ENCODE assay signal across 9 cellular contexts in the genomic region with DNA sequence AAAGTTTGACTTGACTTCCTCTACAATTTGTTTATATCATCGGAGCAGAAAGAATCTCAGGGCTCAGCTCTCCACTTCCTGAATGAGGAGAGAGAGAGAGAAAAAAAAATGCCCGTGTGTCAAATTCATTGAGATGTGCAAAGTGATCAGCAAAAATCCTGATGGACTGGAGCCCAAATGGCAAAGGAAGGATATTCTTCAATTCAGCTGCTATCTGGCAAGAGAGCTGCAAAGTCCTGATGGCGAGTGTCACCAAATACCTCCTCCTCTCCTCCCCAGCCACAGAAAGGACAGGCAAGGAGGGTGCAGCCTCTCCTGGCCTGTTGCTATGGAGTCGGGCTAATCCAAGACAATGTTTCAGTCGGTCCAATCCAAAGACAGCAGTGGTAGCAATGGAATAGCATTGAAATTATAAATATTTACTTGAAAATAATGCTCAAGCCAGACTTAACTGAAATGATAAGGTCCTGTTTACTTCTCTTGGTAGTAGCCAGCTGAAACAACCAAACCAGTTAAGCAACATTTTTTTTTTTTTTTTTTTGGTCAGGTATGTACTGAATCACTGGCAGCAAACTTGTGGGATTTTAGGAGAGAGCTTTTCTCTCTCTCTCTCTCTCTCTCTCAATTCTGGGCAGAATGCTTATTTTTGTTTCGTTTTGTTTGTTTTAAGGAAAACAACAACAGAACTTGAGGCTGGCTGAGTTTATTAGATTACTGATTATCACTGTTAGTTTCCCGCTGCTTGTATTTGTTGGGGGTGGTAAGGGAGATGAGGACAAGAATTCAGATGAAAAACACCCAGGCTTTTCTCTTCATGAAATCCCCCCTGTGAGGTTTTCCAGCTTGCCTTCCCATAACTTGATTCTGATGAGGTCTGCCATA.
A peak's percentile ranks its signal among the peaks of the same experiment; 100 is the strongest.
DNase-seq lines count a peak whose midpoint lies in the region; ATAC-seq, FAIRE-seq and TF ChIP-seq lines count a peak whose summit lies in the region.
"Had no signal": no experiment of that assay in that cellular context is flagged by ENCODE, and none has a peak within 500 bp of the region (broad histone marks: within the 10 kb centered on the region; RNA-seq: fewer than 3 reads in every experiment).

No MANE protein-coding gene starts in this region.

- no peaks in the 10 kb centered on the region for H3K36me3 ChIP-seq in uterus

- H3K4me1 ChIP-seq in A549 (peaks cover 64% of the 10 kb centered on the region), uterus (no peaks in the 10 kb centered on the region)

- H3K27ac Mint-ChIP-seq in mesothelial cell of epicardium: peak overlapping the region; percentile 99

- no peaks in the 10 kb centered on the region for H3K9me3 Mint-ChIP-seq in mesothelial cell of epicardium

- TF ChIP-seq EP300 in A549 (IDR thresholded peaks at IDR 0.05): no peak

- ATAC-seq in A549: peak; percentile 66 to 84
- no peak for ATAC-seq in GM19023 (IDR thresholded peaks at IDR 0.05; ENCODE audit: unreplicated experiment)

- no peaks in the 10 kb centered on the region for H3K27me3 ChIP-seq in uterus

- TF ChIP-seq RAD21 in A549 (conservative IDR thresholded peaks at IDR 0.05 in 1 of 2, IDR thresholded peaks at IDR 0.05 in 1 of 2): no peak; a peak in 1 of 5 replicates

- WGBS in A549 (ENCODE audit: missing lambda C conversion rate): 4% methylated on average over 7 of the region's 7 CpGs

- no peaks in the 10 kb centered on the region for H3K27me3 Mint-ChIP-seq in mesothelial cell of epicardium (ENCODE audit: low read depth)

- intact Hi-C loops in uterus (cut with DNase I; ENCODE audit: low total_unique reads): no loop called here

- TF ChIP-seq CTCF in A549 (IDR thresholded peaks at IDR 0.05): no peak
- TF ChIP-seq CTCF in mesothelial cell of epicardium (IDR thresholded peaks at IDR 0.05; ENCODE audit: unreplicated experiment): no peak
- TF ChIP-seq CTCF in uterus (IDR thresholded peaks at IDR 0.05): no peak

- FAIRE-seq in A549 (lab: Jason Lieb, UNC) (no peak), GM12891 (lab: Jason Lieb, UNC) (no peak)
- FAIRE-seq: islet of Langerhans had no signal

- CTCF ChIA-PET in A549 (lab: Yijun Ruan, JAX): interaction anchor here (0.6 to 4.3 kb wide), 11 partner anchors 11 to 444 kb away, joined by 3 to 22 read pairs (median 3); no protein-coding TSS in a partner anchor

- H3K9me3 ChIP-seq in A549: no peaks in the 10 kb centered on the region
- no peaks in the 10 kb centered on the region for H3K9me3 ChIP-seq in uterus

- H3K4me3 ChIP-seq in A549 (peak overlapping the region; percentile 15; the same call in 2 of the 3 replicates), uterus (peak overlapping the region in 1 of 2 donors; percentile 8)

- H3K27ac ChIP-seq in A549 (peak overlapping the region; percentile 79 to 87), uterus (peak overlapping the region; percentile 69 to 77)

- POLR2A ChIA-PET in A549 (lab: Yijun Ruan, JAX): interaction anchor here (0.6 to 2.5 kb wide), 7 partner anchors 30 to 272 kb away, joined by 3 to 13 read pairs (median 6); a partner anchor contains a TSS

- peak overlapping the region; percentile 44 for H3K4me3 Mint-ChIP-seq in mesothelial cell of epicardium

- TF ChIP-seq POLR2A in A549 (IDR thresholded peaks at IDR 0.05; ENCODE audit: low read length) (no peak), GM12891 (IDR thresholded peaks at IDR 0.05; ENCODE audit: low read depth, low read length) (no peak), uterus (IDR thresholded peaks at IDR 0.05) (no peak)

- H3K36me3 Mint-ChIP-seq in mesothelial cell of epicardium: no peaks in the 10 kb centered on the region

- H3K4me1 Mint-ChIP-seq in mesothelial cell of epicardium: peaks cover 64% of the 10 kb centered on the region

- DNase-seq in A549 (ENCODE audit: low read depth in 1 of 2, low spot score in 1 of 2): peak; percentile 32 to 81
- DNase-seq in GM12891 (ENCODE audit: insufficient read length, low spot score): no peak
- peak; percentile 76 for DNase-seq in RPMI7951 (ENCODE audit: low read depth)
- peak; percentile 65 to 86 for DNase-seq in dermis microvascular lymphatic vessel endothelial cell (ENCODE audit: low read depth in 2 of 2)
- DNase-seq in mesothelial cell of epicardium (ENCODE audit: low spot score in 2 of 2, unreplicated experiment in 2 of 2): peak in 1 of 2 experiments; percentile 41
- DNase-seq in uterus: peak in 1 of 2 donors; percentile 22
- DNase-seq in GM19240 (ENCODE audit: insufficient read length, low spot score): no peak

- H3K4me2 ChIP-seq in A549: peak overlapping the region; percentile 83

TF ChIP-seq in A549, 52 proteins besides CTCF, POLR2A, EP300 and RAD21 (continues in another document):
- TF ChIP-seq EHF (CRISPR knock-in tag; IDR thresholded peaks at IDR 0.05) (no peak), BHLHE40 (IDR thresholded peaks at IDR 0.05; ENCODE audit: low read depth, low read length) (no peak), FOSB (CRISPR knock-in tag; IDR thresholded peaks at IDR 0.05) (no peak), JUN (IDR thresholded peaks at IDR 0.05) (0 out of 5 replicates have a peak, but pooled peaks of 1 of the 2 experiments have one; percentile 19), ZNF302 (CRISPR knock-in tag; IDR thresholded peaks at IDR 0.05) (no peak), FOSL2 (IDR thresholded peaks at IDR 0.05) (no peak), FOSL2 (CRISPR knock-in tag; IDR thresholded peaks at IDR 0.05) (0 out of 2 replicates have a peak, but pooled peaks have one; percentile 11)
- TF ChIP-seq, protein P1, sequence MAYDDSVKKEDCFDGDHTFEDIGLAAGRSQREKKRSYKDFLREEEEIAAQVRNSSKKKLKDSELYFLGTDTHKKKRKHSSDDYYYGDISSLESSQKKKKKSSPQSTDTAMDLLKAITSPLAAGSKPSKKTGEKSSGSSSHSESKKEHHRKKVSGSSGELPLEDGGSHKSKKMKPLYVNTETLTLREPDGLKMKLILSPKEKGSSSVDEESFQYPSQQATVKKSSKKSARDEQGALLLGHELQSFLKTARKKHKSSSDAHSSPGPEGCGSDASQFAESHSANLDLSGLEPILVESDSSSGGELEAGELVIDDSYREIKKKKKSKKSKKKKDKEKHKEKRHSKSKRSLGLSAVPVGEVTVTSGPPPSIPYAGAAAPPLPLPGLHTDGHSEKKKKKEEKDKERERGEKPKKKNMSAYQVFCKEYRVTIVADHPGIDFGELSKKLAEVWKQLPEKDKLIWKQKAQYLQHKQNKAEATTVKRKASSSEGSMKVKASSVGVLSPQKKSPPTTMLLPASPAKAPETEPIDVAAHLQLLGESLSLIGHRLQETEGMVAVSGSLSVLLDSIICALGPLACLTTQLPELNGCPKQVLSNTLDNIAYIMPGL (CRISPR knock-in tag; IDR thresholded peaks at IDR 0.05; ENCODE audit: borderline replicate concordance): no peak
- TF ChIP-seq, protein P2, sequence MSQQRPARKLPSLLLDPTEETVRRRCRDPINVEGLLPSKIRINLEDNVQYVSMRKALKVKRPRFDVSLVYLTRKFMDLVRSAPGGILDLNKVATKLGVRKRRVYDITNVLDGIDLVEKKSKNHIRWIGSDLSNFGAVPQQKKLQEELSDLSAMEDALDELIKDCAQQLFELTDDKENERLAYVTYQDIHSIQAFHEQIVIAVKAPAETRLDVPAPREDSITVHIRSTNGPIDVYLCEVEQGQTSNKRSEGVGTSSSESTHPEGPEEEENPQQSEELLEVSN (IDR thresholded peaks at IDR 0.05; ENCODE audit: borderline replicate concordance, low read depth): no peak

TF ChIP-seq in GM12891, 5 proteins besides CTCF, POLR2A, EP300 and RAD21:
- TF ChIP-seq SPI1 (IDR thresholded peaks at IDR 0.05; ENCODE audit: low read depth, low read length): peak; percentile 22; the same call in 1 of the 2 replicates
- TF ChIP-seq TAF1 (IDR thresholded peaks at IDR 0.05; ENCODE audit: low read depth, low read length): no peak
- no peak for TF ChIP-seq POLR2AphosphoS5 (IDR thresholded peaks at IDR 0.05; ENCODE audit: low read depth, low read length)

Comparison
In these comparisons a context has a peak if more than half of its experiments do, and no peak if none do; other contexts are left out.
1. DNase-seq: peak in A549 (2 of 2), RPMI7951 (single experiment) and dermis microvascular lymphatic vessel endothelial cell (2 of 2); none in GM12891 (single experiment) and GM19240 (single experiment).